ENCODE assay signal across 8 cellular contexts in genomic region chr2:132304675-132305380, GRCh38.
DNase-seq lines count a peak whose midpoint lies in the region; ATAC-seq, FAIRE-seq and TF ChIP-seq lines count a peak whose summit lies in the region.
"Not testable (repeated sequence)": the region's sequence is repeated elsewhere in the genome, so short reads cannot be mapped to it uniquely, and the experiment has no call there.

No MANE protein-coding gene starts in this region.

- not testable (repeated sequence) for H3K9me3 ChIP-seq in GM12878 (replicated peaks; ENCODE audit: control insufficient read depth, insufficient read depth, low read length); mucosa of rectum (ENCODE audit: control insufficient read depth in 2 of 2, low read length in 2 of 2); gastrocnemius medialis

- not testable (repeated sequence) for TF ChIP-seq POLR2A in GM12878 (IDR thresholded peaks at IDR 0.05; ENCODE audit: low read depth, low read length); gastrocnemius medialis (IDR thresholded peaks at IDR 0.05)

- not testable (repeated sequence) for H3K27ac ChIP-seq in ACC112 (ENCODE audit: low read depth, low read length); GM12878 (ENCODE audit: control insufficient read depth, insufficient read depth); mucosa of rectum (ENCODE audit: low read depth in 2 of 2, low read length in 2 of 2); gastrocnemius medialis

- SMC1A ChIA-PET in GM12878 (lab: Charles Lee; ENCODE audit: uncharacterized antibody, unreplicated experiment): not testable (repeated sequence)

- BruUV-seq in GM12878 (replicated peaks; lab: Mats Ljungman, UMichigan): not testable (repeated sequence)

- not testable (repeated sequence) for TF ChIP-seq CTCF in GM12878 (IDR thresholded peaks at IDR 0.05 in 2 of 3, conservative IDR thresholded peaks at IDR 0.05 in 1 of 3; ENCODE audit: control insufficient read depth in 2 of 3, extremely low read depth in 1 of 3, insufficient read depth in 1 of 3, low read depth in 3 of 3, low read length in 3 of 3); gastrocnemius medialis (IDR thresholded peaks at IDR 0.05 in 4 of 5, conservative IDR thresholded peaks at IDR 0.05 in 1 of 5)

- TF ChIP-seq EP300 in GM12878 (IDR thresholded peaks at IDR 0.05; ENCODE audit: borderline replicate concordance in 1 of 2, control insufficient read depth in 1 of 2, low read depth in 2 of 2, low read length in 2 of 2): not testable (repeated sequence)

- 56% methylated on average over 27 of the region's 27 CpGs for WGBS in GM12878 (ENCODE audit: insufficient coverage, insufficient replicate concordance, low lambda C conversion rate, missing lambda C conversion rate)

- H3K79me2 ChIP-seq in ACC112 (ENCODE audit: control insufficient read depth, insufficient read depth, low read length, unreplicated experiment); GM12878 (ENCODE audit: control insufficient read depth, insufficient read depth, low read length): not testable (repeated sequence)

- peak overlapping the region; percentile 32 for H2AFZ ChIP-seq in ACC112 (ENCODE audit: low read length, unreplicated experiment)
- not testable (repeated sequence) for H2AFZ ChIP-seq in GM12878 (ENCODE audit: control insufficient read depth, low read depth, low read length)

- DNase-seq in OCI-M1 (lab: John Stamatoyannopoulos, UW): peak; percentile 2
- not testable (repeated sequence) for DNase-seq in GM12878 (ENCODE audit: low read depth, low spot score)
- peak; percentile 3 for DNase-seq in fibroblast of gingiva (ENCODE audit: low read depth)
- DNase-seq in gastrocnemius medialis: peak; percentile 37 to 55

- H4K20me1 ChIP-seq in GM12878 (ENCODE audit: control insufficient read depth, insufficient read depth): not testable (repeated sequence)

- CTCF ChIA-PET in GM12878 (lab: Yijun Ruan, JAX): not testable (repeated sequence)

- not testable (repeated sequence) for H3K36me3 ChIP-seq in ACC112 (ENCODE audit: insufficient read depth, low read length); GM12878 (ENCODE audit: control insufficient read depth in 2 of 2, insufficient read depth in 2 of 2, low read length in 1 of 2); mucosa of rectum (ENCODE audit: control insufficient read depth in 2 of 2, insufficient read depth in 2 of 2, low read length in 2 of 2); gastrocnemius medialis

- not testable (repeated sequence) for H3K27me3 ChIP-seq in ACC112 (ENCODE audit: insufficient read depth, low read length); GM12878 (replicated peaks in 1 of 2; ENCODE audit: control insufficient read depth in 2 of 2, insufficient read depth in 2 of 2, low read length in 1 of 2); mucosa of rectum (ENCODE audit: control insufficient read depth in 2 of 2, insufficient read depth in 2 of 2, low read length in 2 of 2); gastrocnemius medialis

- TF ChIP-seq RAD21 in GM12878 (IDR thresholded peaks at IDR 0.05; ENCODE audit: insufficient read depth, low read depth, low read length): not testable (repeated sequence)

- H3K4me1 ChIP-seq in ACC112 (ENCODE audit: control insufficient read depth, insufficient read depth, low read length, unreplicated experiment); GM12878 (ENCODE audit: control insufficient read depth, insufficient read depth, low read length); mucosa of rectum (ENCODE audit: control insufficient read depth in 2 of 2, insufficient read depth in 2 of 2, low read length in 2 of 2); gastrocnemius medialis: not testable (repeated sequence)

- H3K4me2 ChIP-seq in GM12878 (ENCODE audit: control insufficient read depth, insufficient read depth): not testable (repeated sequence)

- in situ Hi-C loops in GM12878 (cut with MboI); gastrocnemius medialis (cut with MboI; ENCODE audit: low sequenced_read_pairs in 4 of 4): not testable (repeated sequence)

- POLR2A ChIA-PET in GM12878 (lab: Charles Lee): not testable (repeated sequence)

- RAD21 ChIA-PET in GM12878 (lab: Charles Lee; ENCODE audit: unreplicated experiment): not testable (repeated sequence)

- H3K4me3 ChIP-seq in ACC112 (ENCODE audit: low read depth, low read length) (peak overlapping the region; percentile 75), iPS-11a (ENCODE audit: low read depth, low read length) (peak overlapping the region; percentile 57), mucosa of rectum (ENCODE audit: low read length in 2 of 2) (peak overlapping the region; percentile 35 to 44), gastrocnemius medialis (peak overlapping the region in 2 of 4 donors; percentile 34 to 43)
- not testable (repeated sequence) for H3K4me3 ChIP-seq in GM12878

- intact Hi-C loops in GM12878 (cut with micrococcal nuclease; ENCODE audit: unreplicated experiment); gastrocnemius medialis (cut with DNase I; ENCODE audit: low total_unique reads): not testable (repeated sequence)

- FAIRE-seq in GM12878 (lab: Jason Lieb, UNC): not testable (repeated sequence)

- ATAC-seq in GM18868 (IDR thresholded peaks at IDR 0.05; ENCODE audit: unreplicated experiment) (peak; percentile 77), GM12878 (peak; percentile 72), gastrocnemius medialis (peak; percentile 54 to 75)

- not testable (repeated sequence) for H3K9ac ChIP-seq in GM12878 (ENCODE audit: control insufficient read depth, insufficient read depth, low read length); mucosa of rectum (ENCODE audit: low read depth in 1 of 2, low read length in 2 of 2)

TF ChIP-seq in GM12878, 131 proteins besides CTCF, POLR2A, EP300 and RAD21:
- peak; percentile 37; the same call in 1 of the 2 replicates for TF ChIP-seq HCFC1 (IDR thresholded peaks at IDR 0.05; ENCODE audit: low read length)
